Comparison of ENCODE assay signal across 17 cellular contexts in genomic region chr10:48557511-48558123, GRCh38. TPM values are rescaled to one million over a fixed set of nuclear protein-coding genes. Genes with fewer than 3 reads are reported as not detected.
"Had no signal": no experiment of that assay in that cellular context is flagged by ENCODE, and none has a peak within 500 bp of the region (broad histone marks: within the 10 kb centered on the region; RNA-seq: fewer than 3 reads in every experiment).

No MANE protein-coding gene starts in this region.

- H3K27me3 ChIP-seq: gastroesophageal sphincter had no signal

- H3K27me3 Mint-ChIP-seq: type B pancreatic cell had no signal

- H3K4me3 Mint-ChIP-seq: activated T-cell treated with anti-CD3 and anti-CD28 coated beads, Interleukin-2, amount 50 U/mL, for 24 hours; effector memory CD8-positive, alpha-beta T cell; nephron; T-cell; type B pancreatic cell had no signal

- H3K4me1 ChIP-seq: prostate gland had no signal

- DNase-seq: activated gamma-delta T cell; activated T-cell treated with anti-CD3 and anti-CD28 coated beads, Interleukin-2, amount 50 U/mL, for 24 hours; central memory CD4-positive, alpha-beta T cell; effector memory CD8-positive, alpha-beta T cell; occipital lobe; right cardiac atrium; SK-N-SH; small intestine; stimulated activated CD4-positive, alpha-beta T cell treated with anti-CD3 and anti-CD28 coated beads, Interleukin-4, amount 100 ng/mL, for 24 hours; stimulated activated naive CD8-positive, alpha-beta T cell treated with anti-CD3 and anti-CD28 coated beads, Interleukin-15, Interleukin-2, amounts not matched to agents 100 U/mL and 50 U/mL, for 24 hours; T-cell; T-helper 9 cell had no signal

- H3K36me3 ChIP-seq: gastroesophageal sphincter, prostate gland had no signal

- H3K36me3 Mint-ChIP-seq: activated naive CD4-positive, alpha-beta T cell treated with anti-CD3 and anti-CD28 coated beads, Interleukin-2, amount 50 U/mL, for 72 hours; T-cell; type B pancreatic cell had no signal

- ATAC-seq: activated naive CD4-positive, alpha-beta T cell treated with anti-CD3 and anti-CD28 coated beads, Interleukin-2, amount 50 U/mL, for 72 hours; effector memory CD8-positive, alpha-beta T cell; gastroesophageal sphincter; right cardiac atrium; stimulated activated naive CD8-positive, alpha-beta T cell treated with anti-CD3 and anti-CD28 coated beads, Interleukin-15, Interleukin-2, amounts not matched to agents 100 U/mL and 50 U/mL, for 24 hours; T-cell had no signal

- H3K4me3 ChIP-seq: gastroesophageal sphincter, prostate gland had no signal

- H3K9me3 Mint-ChIP-seq: activated naive CD4-positive, alpha-beta T cell treated with anti-CD3 and anti-CD28 coated beads, Interleukin-2, amount 50 U/mL, for 72 hours; activated T-cell treated with anti-CD3 and anti-CD28 coated beads, Interleukin-2, amount 50 U/mL, for 24 hours; effector memory CD8-positive, alpha-beta T cell; T-cell; type B pancreatic cell had no signal

- H3K9me3 ChIP-seq: gastroesophageal sphincter, prostate gland, SK-N-SH had no signal

- H3K4me1 Mint-ChIP-seq: T-cell had no signal

- H3K27ac Mint-ChIP-seq: activated naive CD4-positive, alpha-beta T cell treated with anti-CD3 and anti-CD28 coated beads, Interleukin-2, amount 50 U/mL, for 72 hours; activated T-cell treated with anti-CD3 and anti-CD28 coated beads, Interleukin-2, amount 50 U/mL, for 24 hours; effector memory CD8-positive, alpha-beta T cell; nephron; T-cell; type B pancreatic cell had no signal

- H3K27ac ChIP-seq: gastroesophageal sphincter, prostate gland had no signal

RNA-seq across cellular contexts. Expression of gene ARHGAP22, which starts 47.3 kb away (rescaled TPM):
- total RNA-seq: activated naive CD4-positive, alpha-beta T cell treated with anti-CD3 and anti-CD28 coated beads, Interleukin-2, amount 50 U/mL, for 72 hours had no signal
